In the genomic region with DNA sequence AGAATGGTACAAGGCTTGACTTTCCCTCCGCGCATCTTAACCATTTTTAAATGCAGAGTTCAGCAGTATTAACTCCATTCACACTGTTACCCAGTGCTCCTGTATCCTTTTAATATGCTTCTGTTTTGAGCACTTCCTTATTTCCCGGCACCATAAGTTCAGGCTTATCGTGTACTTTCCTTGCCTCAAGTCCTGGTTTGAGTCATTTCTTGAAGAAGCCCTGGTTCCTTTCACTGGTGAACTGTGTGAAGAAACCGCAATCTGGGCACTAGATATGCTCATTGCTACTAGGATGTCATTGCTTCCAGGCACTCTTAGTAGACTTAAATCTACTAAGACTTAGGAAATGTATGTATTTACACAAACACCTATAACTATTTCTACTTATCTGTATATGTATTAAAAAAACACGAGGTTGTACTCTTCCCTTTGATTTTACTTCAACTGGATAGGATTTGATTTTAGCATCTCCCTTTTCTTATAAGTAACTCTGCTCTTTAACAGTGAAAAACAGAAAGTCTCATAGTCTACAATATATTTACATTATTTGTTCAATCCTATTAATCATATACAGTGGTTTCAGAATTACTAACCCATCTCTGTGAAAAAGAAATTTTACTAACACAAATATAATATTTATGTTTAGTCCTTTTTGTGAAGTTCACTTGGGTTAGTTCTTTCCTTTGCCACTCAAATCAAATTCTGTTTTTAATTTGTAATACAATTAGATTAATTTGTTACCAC, we compare ENCODE assay signal across 13 cellular contexts.
DNase-seq lines count a peak whose midpoint lies in the region; ATAC-seq and TF ChIP-seq lines count a peak whose summit lies in the region.
"Had no signal": no experiment of that assay in that cellular context is flagged by ENCODE, and none has a peak within 500 bp of the region (broad histone marks: within the 10 kb centered on the region; RNA-seq: fewer than 3 reads in every experiment).

No MANE protein-coding gene starts in this region.

- no peaks in the 10 kb centered on the region for H3K27me3 Mint-ChIP-seq in activated CD4-positive, alpha-beta T cell treated with anti-CD3 and anti-CD28 coated beads, Interleukin-2, amount 10 ng/mL, durations not matched to agents 24 days and 14 days
- H3K27me3 Mint-ChIP-seq: brain had no signal

- no peaks in the 10 kb centered on the region for H3K36me3 ChIP-seq in tibial artery
- H3K36me3 ChIP-seq: gastrocnemius medialis had no signal

- H3K36me3 Mint-ChIP-seq in activated CD4-positive, alpha-beta T cell treated with anti-CD3 and anti-CD28 coated beads, Interleukin-2, amount 10 ng/mL, durations not matched to agents 24 days and 14 days (ENCODE audit: low read depth) = peaks cover 5% of the 10 kb centered on the region

- DNase-seq in astrocyte of the spinal cord (ENCODE audit: low read depth, low spot score) = peak; percentile 22
- DNase-seq in NCI-H774 (lab: John Stamatoyannopoulos, UW) = no peak
- no peak for DNase-seq in activated CD4-positive, alpha-beta T cell treated with anti-CD3 and anti-CD28 coated beads for 4 hours
- no peak for DNase-seq in tibial artery
- no peak for DNase-seq in activated CD4-positive, alpha-beta T cell treated with anti-CD3 and anti-CD28 coated beads, Interleukin-2, amount 10 ng/mL, durations not matched to agents 24 days and 14 days
- DNase-seq: activated CD4-positive, alpha-beta T cell treated with anti-CD3 and anti-CD28 coated beads, Interleukin-2, amount 50 U/mL, for 48 hours; gastrocnemius medialis had no signal

- H3K9me3 ChIP-seq in tibial artery = no peaks in the 10 kb centered on the region
- H3K9me3 ChIP-seq: gastrocnemius medialis had no signal

- H3K4me1 ChIP-seq in tibial artery = no peaks in the 10 kb centered on the region

- H3K27ac ChIP-seq in tibial artery = no peak overlapping the region
- H3K27ac ChIP-seq: C4-2B, gastrocnemius medialis had no signal

- peaks cover 7% of the 10 kb centered on the region for H3K4me1 Mint-ChIP-seq in activated CD4-positive, alpha-beta T cell treated with anti-CD3 and anti-CD28 coated beads, Interleukin-2, amount 10 ng/mL, durations not matched to agents 24 days and 14 days

- no peaks in the 10 kb centered on the region for H3K9me3 Mint-ChIP-seq in activated CD4-positive, alpha-beta T cell treated with anti-CD3 and anti-CD28 coated beads, Interleukin-2, amount 10 ng/mL, durations not matched to agents 24 days and 14 days

- H3K4me3 Mint-ChIP-seq in activated CD4-positive, alpha-beta T cell treated with anti-CD3 and anti-CD28 coated beads, Interleukin-2, amount 10 ng/mL, durations not matched to agents 24 days and 14 days = no peak overlapping the region
- H3K4me3 Mint-ChIP-seq: brain had no signal

- TF ChIP-seq CTCF in astrocyte of the spinal cord (IDR thresholded peaks at IDR 0.05; ENCODE audit: low read depth, low read length) (no peak), tibial artery (IDR thresholded peaks at IDR 0.05) (no peak)

- no peaks in the 10 kb centered on the region for H3K27me3 ChIP-seq in tibial artery
- H3K27me3 ChIP-seq: gastrocnemius medialis had no signal

- intact Hi-C loops in tibial artery (cut with DNase I; ENCODE audit: low total_unique reads) = no loop called here
- intact Hi-C loops in activated CD4-positive, alpha-beta T cell treated with anti-CD3 and anti-CD28 coated beads, Interleukin-2, amount 10 ng/mL, durations not matched to agents 24 days and 14 days (cut with micrococcal nuclease) = no loop called here

- ATAC-seq in GM18858 (IDR thresholded peaks at IDR 0.05; ENCODE audit: unreplicated experiment) = peak; percentile 88
- peak; percentile 96 for ATAC-seq in GM21619 (IDR thresholded peaks at IDR 0.05; ENCODE audit: unreplicated experiment)
- ATAC-seq in HG03342 (IDR thresholded peaks at IDR 0.05; ENCODE audit: unreplicated experiment) = peak; percentile 94
- ATAC-seq: gastrocnemius medialis, Panc1 had no signal

- no peak overlapping the region for H3K4me3 ChIP-seq in astrocyte of the spinal cord (ENCODE audit: low read depth, low read length)
- no peak overlapping the region for H3K4me3 ChIP-seq in tibial artery
- H3K4me3 ChIP-seq: gastrocnemius medialis had no signal

- in situ Hi-C loops in astrocyte of the spinal cord (cut with HindIII; ENCODE audit: low sequenced_read_pairs) = no loop called here

- no peak overlapping the region for H3K27ac Mint-ChIP-seq in activated CD4-positive, alpha-beta T cell treated with anti-CD3 and anti-CD28 coated beads, Interleukin-2, amount 10 ng/mL, durations not matched to agents 24 days and 14 days
- H3K27ac Mint-ChIP-seq: brain had no signal
